In the genomic region with DNA sequence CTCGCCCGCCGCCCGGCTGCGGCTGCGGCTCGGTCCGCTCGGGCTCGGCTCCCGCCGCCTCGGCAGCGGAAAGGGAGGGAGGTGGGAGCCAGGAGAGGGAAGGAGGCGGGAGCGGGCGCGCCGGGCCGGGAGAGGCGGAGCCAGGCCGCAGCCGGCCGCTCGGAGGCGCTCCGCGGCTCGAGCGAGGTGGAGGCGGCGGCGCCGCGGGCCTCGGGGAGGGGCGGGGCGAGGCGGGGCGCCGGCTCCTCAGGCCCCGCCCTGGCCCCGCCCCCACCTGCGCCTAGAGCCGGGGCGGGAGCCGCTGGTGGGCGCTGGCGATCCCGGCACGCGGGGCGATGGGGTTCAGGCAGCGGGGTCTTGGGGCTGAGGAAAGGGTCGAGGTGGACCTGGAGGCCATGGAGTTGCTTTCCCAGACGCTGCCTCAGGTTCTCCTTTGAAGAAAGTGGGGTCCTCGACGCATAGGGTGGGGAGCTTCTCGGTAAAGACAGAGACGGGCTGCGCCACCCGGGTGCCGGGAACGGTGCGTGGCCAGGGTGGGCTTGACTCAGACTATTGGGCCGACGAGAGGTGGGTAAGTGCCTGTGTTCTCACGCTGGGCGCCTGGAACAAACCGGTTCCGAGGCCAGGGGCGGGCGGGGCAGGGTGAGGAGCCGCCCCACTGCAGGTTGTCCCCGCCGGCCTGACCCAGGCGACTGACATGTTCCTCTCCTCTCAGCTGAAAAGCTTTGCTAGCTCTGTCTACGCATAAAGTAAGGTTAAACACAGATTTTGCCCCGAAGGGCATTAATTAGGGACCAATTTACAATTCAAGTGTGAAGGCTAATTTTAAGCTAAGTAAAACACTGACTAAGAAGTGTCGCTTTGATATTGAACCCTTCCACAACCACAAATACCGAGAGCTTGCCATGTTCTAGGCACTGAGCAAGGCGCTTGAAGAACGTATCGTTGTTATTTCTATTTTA, we compare ENCODE assay signal across 8 cellular contexts. TPM values are rescaled to one million over a fixed set of nuclear protein-coding genes. Genes with fewer than 3 reads are reported as not detected.
DNase-seq lines count a peak whose midpoint lies in the region; ATAC-seq and TF ChIP-seq lines count a peak whose summit lies in the region.

A gene (minus strand): TSS at position 75 of the 962 bp plus-strand sequence. CDS start 218 bp downstream, outside the sequence.

- no peak; the same call in 1 of the 2 replicates for TF ChIP-seq CTCF in AG09319 (IDR thresholded peaks at IDR 0.05; ENCODE audit: low read depth, low read length)
- TF ChIP-seq CTCF in right lobe of liver (IDR thresholded peaks at IDR 0.05) = peak in 3 of 4 donors; percentile 15 to 56 (median 25)

- intact Hi-C loops in right lobe of liver (cut with DNase I) = no loop called here

- H3K4me3 ChIP-seq in right lobe of liver = peak within 1 kb of the TSS; percentile 64 to 72 (median 65)

- H3K36me3 ChIP-seq in right lobe of liver = no peaks in the 10 kb centered on the region

- peak within 1 kb of the TSS in 2 of 3 donors; percentile 50 to 62 for H3K27ac ChIP-seq in right lobe of liver

- H3K4me1 ChIP-seq in right lobe of liver = peaks cover 0 to 8% (median 2%) of the 10 kb centered on the region in 4 donors

- ATAC-seq in GM18870 (IDR thresholded peaks at IDR 0.05; ENCODE audit: unreplicated experiment) (peak; percentile 32), HG03139 (IDR thresholded peaks at IDR 0.05; ENCODE audit: unreplicated experiment) (peak; percentile 86), right lobe of liver (peak; percentile 93 to 98 (median 96))

- no peaks in the 10 kb centered on the region for H3K27me3 ChIP-seq in right lobe of liver

- 13% methylated on average over 12 of the region's 84 CpGs for WGBS in right lobe of liver (ENCODE audit: insufficient coverage, low coverage, low lambda C conversion rate, missing lambda C conversion rate)

- TF ChIP-seq POLR2A in right lobe of liver (IDR thresholded peaks at IDR 0.05) = peak; percentile 25

- DNase-seq in AG09319 (ENCODE audit: extremely low read depth, low read depth) = peak; percentile 66
- peak; percentile 38 for DNase-seq in NCI-H526 treated with DMSO at 0.1 percent for 48 hours (lab: John Stamatoyannopoulos, UW)
- peak; percentile 70 to 74 for DNase-seq in activated CD4-positive, alpha-beta T cell treated with anti-CD3 and anti-CD28 coated beads, Interleukin-2, amount 50 U/mL, for 48 hours
- DNase-seq in dermis microvascular lymphatic vessel endothelial cell (ENCODE audit: low read depth in 2 of 2) = peak; percentile 40 to 90
- DNase-seq in right lobe of liver = peak; percentile 91 to 93 (median 93)
- peak; percentile 58 to 74 for DNase-seq in stimulated activated CD4-positive, alpha-beta T cell treated with anti-CD3 and anti-CD28 coated beads, Interleukin-2, amount 100 ng/mL, for 48 hours

- H3K9me3 ChIP-seq in right lobe of liver = no peaks in the 10 kb centered on the region

RNA-seq across cellular contexts. Expression of the gene that starts here (rescaled TPM):
- total RNA-seq in dermis microvascular lymphatic vessel endothelial cell (9.4 and 12.4 TPM in 2 replicates), right lobe of liver (10 to 100 TPM in 2 of 6 experiments, 1 to 10 TPM in 4; 5.1 to 14.8 (median 8.0) TPM)

Comparison
In these comparisons a context has a peak if more than half of its experiments do, and no peak if none do; other contexts are left out.
1. Peak in every context shown above with its lines: DNase-seq, ATAC-seq, H3K4me3 ChIP-seq and H3K27ac ChIP-seq.
2. DNase-seq: peak in every context shown above with its lines; median percentile 93 in right lobe of liver; 72 in activated CD4-positive, alpha-beta T cell treated with anti-CD3 and anti-CD28 coated beads, Interleukin-2, amount 50 U/mL, for 48 hours; 66 in AG09319; 66 in stimulated activated CD4-positive, alpha-beta T cell treated with anti-CD3 and anti-CD28 coated beads, Interleukin-2, amount 100 ng/mL, for 48 hours; 65 in dermis microvascular lymphatic vessel endothelial cell; 38 in NCI-H526 treated with DMSO at 0.1 percent for 48 hours.
3. ATAC-seq: peak in every context shown above with its lines; median percentile 96 in right lobe of liver; 86 in HG03139; 32 in GM18870.